ENCODE assay signal across 8 cellular contexts in genomic region chr20:53872561-53873248, GRCh38.
DNase-seq lines count a peak whose midpoint lies in the region; ATAC-seq and TF ChIP-seq lines count a peak whose summit lies in the region.

No MANE protein-coding gene starts in this region.

- peaks cover 37% of the 10 kb centered on the region for H3K4me1 ChIP-seq in mucosa of descending colon (ENCODE audit: low read depth)

- peak; percentile 86 for DNase-seq in NCI-H2107 treated with DMSO at 0.1 percent for 48 hours (lab: John Stamatoyannopoulos, UW; ENCODE audit: unreplicated experiment)
- DNase-seq in NCI-H2107 (lab: John Stamatoyannopoulos, UW) = no peak
- DNase-seq in LHCN-M2 (ENCODE audit: low read depth) = peak; percentile 83
- DNase-seq in activated naive CD4-positive, alpha-beta T cell treated with Interleukin-2 at 50 U/mL for 16 hours = peak; percentile 42
- peak in 1 of 3 donors; percentile 51 for DNase-seq in mucosa of descending colon
- DNase-seq in G401 (ENCODE audit: low spot score) = no peak

- no peaks in the 10 kb centered on the region for H3K36me3 ChIP-seq in mucosa of descending colon (ENCODE audit: low read depth)

- intact Hi-C loops in mucosa of descending colon (cut with DNase I, micrococcal nuclease) = loop anchor here (5.0 to 10.0 kb wide), 2 partner anchors 295 to 298 kb away; no protein-coding TSS in a partner anchor

- in situ Hi-C loops in G401 (cut with HindIII; ENCODE audit: low sequenced_read_pairs) = no loop called here

- no peak overlapping the region for H3K4me3 ChIP-seq in mucosa of descending colon

- H3K9me3 ChIP-seq in mucosa of descending colon = no peaks in the 10 kb centered on the region

- ATAC-seq in mucosa of descending colon (peak; percentile 56), HG02885 (IDR thresholded peaks at IDR 0.05; ENCODE audit: poor library complexity, unreplicated experiment) (no peak), GM21515 (IDR thresholded peaks at IDR 0.05; ENCODE audit: unreplicated experiment) (no peak)

- no peak for TF ChIP-seq CTCF in mucosa of descending colon (IDR thresholded peaks at IDR 0.05)

Comparison
In these comparisons a context has a peak if more than half of its experiments do, and no peak if none do; other contexts are left out.
1. DNase-seq: peak in NCI-H2107 treated with DMSO at 0.1 percent for 48 hours (single experiment), LHCN-M2 (single experiment) and activated naive CD4-positive, alpha-beta T cell treated with Interleukin-2 at 50 U/mL for 16 hours (single experiment); none in NCI-H2107 (single experiment) and G401 (single experiment).